24 cellular contexts compared by ENCODE assay signal in genomic region chr5:95124101-95124500, GRCh38.
DNase-seq lines count a peak whose midpoint lies in the region; ATAC-seq, FAIRE-seq and TF ChIP-seq lines count a peak whose summit lies in the region.
"Had no signal": no experiment of that assay in that cellular context is flagged by ENCODE, and none has a peak within 500 bp of the region (broad histone marks: within the 10 kb centered on the region; RNA-seq: fewer than 3 reads in every experiment).

No MANE protein-coding gene starts in this region.

- 0% methylated on average over 2 of the region's 2 CpGs for WGBS in GM12878 (ENCODE audit: insufficient coverage, insufficient replicate concordance, low lambda C conversion rate, missing lambda C conversion rate)

- BruUV-seq in GM12878 (replicated peaks; lab: Mats Ljungman, UMichigan): no TSS peak

- SMC1A ChIA-PET in GM12878 (lab: Charles Lee; ENCODE audit: uncharacterized antibody, unreplicated experiment): interaction anchor here (1.1 to 2.9 kb wide), 5 partner anchors 13 to 155 kb away, joined by 3 to 14 read pairs (median 5); no protein-coding TSS in a partner anchor

- no peak overlapping the region for H3K9ac ChIP-seq in GM12878 (ENCODE audit: control insufficient read depth, insufficient read depth, low read length)
- H3K9ac ChIP-seq: BLaER1 had no signal

- in situ Hi-C loops in GM12878 (cut with MboI) (no loop called here), G401 (cut with HindIII; ENCODE audit: low sequenced_read_pairs) (no loop called here)

- no peaks in the 10 kb centered on the region for H3K79me2 ChIP-seq in GM12878 (ENCODE audit: control insufficient read depth, insufficient read depth, low read length)

- no peak overlapping the region for H3K4me2 ChIP-seq in GM12878 (ENCODE audit: control insufficient read depth, insufficient read depth)
- H3K4me2 ChIP-seq: A549, BLaER1 had no signal

- no peak overlapping the region for H2AFZ ChIP-seq in GM12878 (ENCODE audit: control insufficient read depth, low read depth, low read length)

- no peak for ATAC-seq in GM12878
- ATAC-seq: A549 had no signal

- no peak for TF ChIP-seq RAD21 in GM12878 (IDR thresholded peaks at IDR 0.05; ENCODE audit: insufficient read depth, low read depth, low read length)

- no peak overlapping the region for H3K27ac ChIP-seq in GM12878 (ENCODE audit: control insufficient read depth, insufficient read depth)
- H3K27ac ChIP-seq: 22Rv1, A549, BLaER1 had no signal

- POLR2A ChIA-PET in GM12878 (lab: Charles Lee): interaction anchor here (0.9 kb wide), 1 partner anchor 101 kb away, joined by 3 read pairs; no protein-coding TSS in a partner anchor

- DNase-seq in Ammon's horn (ENCODE audit: low spot score): peak; percentile 22
- DNase-seq in GM12878 (ENCODE audit: low read depth, low spot score): no peak
- DNase-seq in putamen (ENCODE audit: low spot score): peak; percentile 78
- DNase-seq in H7: no peak
- DNase-seq in G401 (ENCODE audit: low spot score): no peak
- DNase-seq in cerebellar cortex (ENCODE audit: low spot score): no peak
- DNase-seq: AML-193; BE2C; C1 segment of cervical spinal cord; CD4-positive, alpha-beta memory T cell; CD4-positive, CD25-positive, alpha-beta regulatory T cell; CD8-positive, alpha-beta memory T cell; COR-L47; DMS 273 treated with DMSO at 0.1 percent for 48 hours; DMS153; DMS79; DND-41; EL; GF-D8 had no signal

- H3K4me3 ChIP-seq in GM12878 (no peak overlapping the region), H7 (ENCODE audit: insufficient read depth, low read depth, low read length) (no peak overlapping the region)
- H3K4me3 ChIP-seq: A549, BLaER1 had no signal

- RAD21 ChIA-PET in GM12878 (lab: Charles Lee; ENCODE audit: unreplicated experiment): interaction anchor here (1.5 kb wide), 1 partner anchor 155 kb away, joined by 5 read pairs; no protein-coding TSS in a partner anchor

- no peaks in the 10 kb centered on the region for H4K20me1 ChIP-seq in GM12878 (ENCODE audit: control insufficient read depth, insufficient read depth)
- H4K20me1 ChIP-seq: BLaER1 had no signal

- CTCF ChIA-PET in GM12878 (lab: Yijun Ruan, JAX): no interaction called here

- H3K27me3 ChIP-seq in GM12878 (replicated peaks in 1 of 2; ENCODE audit: control insufficient read depth in 2 of 2, insufficient read depth in 2 of 2, low read length in 1 of 2) (no peaks in the 10 kb centered on the region), H7 (ENCODE audit: control insufficient read depth, insufficient read depth, low read length) (no peaks in the 10 kb centered on the region)
- H3K27me3 ChIP-seq: BLaER1 had no signal

- FAIRE-seq in GM12878 (lab: Jason Lieb, UNC): peak; percentile 7
- FAIRE-seq: A549, G401.6, GM12892 had no signal

- intact Hi-C loops in GM12878 (cut with micrococcal nuclease; ENCODE audit: unreplicated experiment): no loop called here

- H3K36me3 ChIP-seq in GM12878 (ENCODE audit: control insufficient read depth in 2 of 2, insufficient read depth in 2 of 2, low read length in 1 of 2) (no peaks in the 10 kb centered on the region), H7 (replicated peaks; ENCODE audit: control insufficient read depth, insufficient read depth, low read length) (no peaks in the 10 kb centered on the region)
- H3K36me3 ChIP-seq: BE2C, BLaER1 had no signal

- no peaks in the 10 kb centered on the region for H3K4me1 ChIP-seq in GM12878 (ENCODE audit: control insufficient read depth, insufficient read depth, low read length)
- H3K4me1 ChIP-seq: A549, BE2C, BLaER1 had no signal

- H3K9me3 ChIP-seq in GM12878 (replicated peaks; ENCODE audit: control insufficient read depth, insufficient read depth, low read length): no peaks in the 10 kb centered on the region
- H3K9me3 ChIP-seq: A549, BE2C, BLaER1 had no signal

- no peak for TF ChIP-seq EP300 in GM12878 (IDR thresholded peaks at IDR 0.05; ENCODE audit: borderline replicate concordance in 1 of 2, control insufficient read depth in 1 of 2, low read depth in 2 of 2, low read length in 2 of 2)

- no peak for TF ChIP-seq CTCF in GM12878 (IDR thresholded peaks at IDR 0.05 in 2 of 3, conservative IDR thresholded peaks at IDR 0.05 in 1 of 3; ENCODE audit: control insufficient read depth in 2 of 3, extremely low read depth in 1 of 3, insufficient read depth in 1 of 3, low read depth in 3 of 3, low read length in 3 of 3)

- no peak for TF ChIP-seq POLR2A in GM12878 (IDR thresholded peaks at IDR 0.05; ENCODE audit: low read depth, low read length)

TF ChIP-seq in GM12878, 131 proteins besides CTCF, POLR2A, EP300 and RAD21 (continues in another document):
- TF ChIP-seq REST (IDR thresholded peaks at IDR 0.05; ENCODE audit: low read depth, low read length): no peak
- no peak for TF ChIP-seq MTA2 (IDR thresholded peaks at IDR 0.05; ENCODE audit: low read depth)
- TF ChIP-seq RELB (IDR thresholded peaks at IDR 0.05; ENCODE audit: low read depth): no peak
- no peak for TF ChIP-seq ZNF217 (IDR thresholded peaks at IDR 0.05)
- no peak for TF ChIP-seq SREBF1 (IDR thresholded peaks at IDR 0.05; ENCODE audit: low read length)
- no peak for TF ChIP-seq RBBP5 (conservative IDR thresholded peaks at IDR 0.05)
- TF ChIP-seq ZBTB33 (IDR thresholded peaks at IDR 0.05): no peak

Comparison
In these comparisons a context has a peak if more than half of its experiments do, and no peak if none do; other contexts are left out.
1. DNase-seq: peak in Ammon's horn (single experiment) and putamen (single experiment); none in GM12878 (single experiment), H7 (single experiment), G401 (single experiment) and cerebellar cortex (single experiment).